ENCODE assay signal across 23 cellular contexts in genomic region chrX:88378406-88378805, GRCh38.
A peak's percentile ranks its signal among the peaks of the same experiment; 100 is the strongest.
DNase-seq lines count a peak whose midpoint lies in the region; ATAC-seq, FAIRE-seq and TF ChIP-seq lines count a peak whose summit lies in the region.
"Had no signal": no experiment of that assay in that cellular context is flagged by ENCODE, and none has a peak within 500 bp of the region (broad histone marks: within the 10 kb centered on the region; RNA-seq: fewer than 3 reads in every experiment).

No MANE protein-coding gene starts in this region.

- H3K9me3 ChIP-seq in HepG2 (ENCODE audit: low read length) (no peaks in the 10 kb centered on the region), right lobe of liver (no peaks in the 10 kb centered on the region)
- H3K9me3 ChIP-seq: BE2C had no signal

- TF ChIP-seq RAD21 in HepG2 (CRISPR knock-in tag; IDR thresholded peaks at IDR 0.05), result no peak

- H3K27me3 ChIP-seq in HepG2 (ENCODE audit: control insufficient read depth in 1 of 2, insufficient read depth in 2 of 2, low read length in 2 of 2) (no peaks in the 10 kb centered on the region), right lobe of liver (no peaks in the 10 kb centered on the region)
- H3K27me3 ChIP-seq: BE2C had no signal

- POLR2A ChIA-PET in HepG2 (lab: Yijun Ruan, JAX), result no interaction called here

- intact Hi-C loops in HepG2 (cut with micrococcal nuclease; ENCODE audit: unreplicated experiment) (no loop called here), right lobe of liver (cut with DNase I) (no loop called here)

- H3K4me3 ChIP-seq in HepG2 (replicated peaks in 1 of 3; ENCODE audit: insufficient read depth in 1 of 3, low read depth in 2 of 3, low read length in 3 of 3) (no peak overlapping the region), right lobe of liver (no peak overlapping the region)
- H3K4me3 ChIP-seq: BLaER1 treated with 17β-estradiol and CSF1 and Interleukin-3, amounts not matched to agents 10 nM and 100 nM; GM23338 had no signal

- TF ChIP-seq POLR2A in HepG2 (IDR thresholded peaks at IDR 0.05; ENCODE audit: insufficient read depth in 1 of 2, low read depth in 2 of 2, low read length in 2 of 2) (no peak), right lobe of liver (IDR thresholded peaks at IDR 0.05) (no peak)

- TF ChIP-seq CTCF in HepG2 (CRISPR knock-in tag; IDR thresholded peaks at IDR 0.05) (no peak), right lobe of liver (IDR thresholded peaks at IDR 0.05) (no peak)

- H3K27ac ChIP-seq in HepG2 (ENCODE audit: extremely low read length, insufficient read depth, low read length), result no peak overlapping the region
- H3K27ac ChIP-seq in right lobe of liver, result no peak overlapping the region
- H3K27ac ChIP-seq: 22Rv1; BLaER1 treated with 17β-estradiol and CSF1 and Interleukin-3, amounts not matched to agents 10 nM and 100 nM had no signal

- DNase-seq in HepG2 (ENCODE audit: low spot score) (no peak), right lobe of liver (no peak), left kidney (ENCODE audit: low read depth, low spot score) (peak; percentile 7), HuH-7.5 (ENCODE audit: low spot score) (no peak), NCI-H1694 treated with DMSO at 0.1 percent for 48 hours (lab: John Stamatoyannopoulos, UW) (no peak)
- DNase-seq: ACHN; AML-193; BE2C; CD4-positive, alpha-beta T cell; CD8-positive, alpha-beta memory T cell; DMS53; DMS79 treated with DMSO at 0.1 percent for 48 hours; GF-D8; H9 had no signal

- no peak overlapping the region for H3K9ac ChIP-seq in HepG2 (ENCODE audit: insufficient read depth, low read depth, low read length)
- H3K9ac ChIP-seq: BLaER1 treated with 17β-estradiol and CSF1 and Interleukin-3, amounts not matched to agents 10 nM and 100 nM had no signal

- no peak for TF ChIP-seq EP300 in HepG2 (IDR thresholded peaks at IDR 0.05; ENCODE audit: low read depth in 2 of 2, low read length in 2 of 2)
- no peak for TF ChIP-seq EP300 in HepG2 (CRISPR knock-in tag; IDR thresholded peaks at IDR 0.05; ENCODE audit: borderline replicate concordance)

- no peaks in the 10 kb centered on the region for H3K36me3 ChIP-seq in HepG2 (replicated peaks in 1 of 2; ENCODE audit: control insufficient read depth in 1 of 2, insufficient read depth in 2 of 2, low read length in 2 of 2)
- no peaks in the 10 kb centered on the region for H3K36me3 ChIP-seq in right lobe of liver
- H3K36me3 ChIP-seq: BE2C; BLaER1 treated with 17β-estradiol and CSF1 and Interleukin-3, amounts not matched to agents 10 nM and 100 nM had no signal

- FAIRE-seq in HepG2 (lab: Jason Lieb, UNC), result no peak
- FAIRE-seq in colon (lab: Jason Lieb, UNC), result peak; percentile 78
- FAIRE-seq: A204.1, GM12891, GM18507 had no signal

- no peak overlapping the region for H3K4me2 ChIP-seq in HepG2 (ENCODE audit: low read depth, low read length)
- H3K4me2 ChIP-seq: BLaER1 treated with 17β-estradiol and CSF1 and Interleukin-3, amounts not matched to agents 10 nM and 100 nM; GM23338 had no signal

- no peaks in the 10 kb centered on the region for H4K20me1 ChIP-seq in HepG2 (ENCODE audit: insufficient read depth, low read length)
- H4K20me1 ChIP-seq: BLaER1 treated with 17β-estradiol and CSF1 and Interleukin-3, amounts not matched to agents 10 nM and 100 nM had no signal

- no peaks in the 10 kb centered on the region for H3K79me2 ChIP-seq in HepG2 (ENCODE audit: insufficient read depth, low read length)

- CTCF ChIA-PET in HepG2 (lab: Yijun Ruan, JAX; ENCODE audit: low intra/inter-chr PET ratio, low total read pairs), result no interaction called here

- ATAC-seq in HepG2 (no peak), right lobe of liver (no peak), GM21423 (IDR thresholded peaks at IDR 0.05; ENCODE audit: unreplicated experiment) (no peak)
- ATAC-seq: GM23338, HCT116 had no signal

- H3K4me1 ChIP-seq in HepG2 (ENCODE audit: insufficient read depth, low read length) (no peaks in the 10 kb centered on the region), right lobe of liver (no peaks in the 10 kb centered on the region)
- H3K4me1 ChIP-seq: BE2C; BLaER1 treated with 17β-estradiol and CSF1 and Interleukin-3, amounts not matched to agents 10 nM and 100 nM had no signal

- BruUV-seq in HepG2 (replicated peaks; lab: Mats Ljungman, UMichigan), result no TSS peak

- in situ Hi-C loops in HepG2 (cut with HindIII; ENCODE audit: extremely low pct_ligation_motif_present, low pct_unique_long_range_greater_than_20kb), result no loop called here

- no peak overlapping the region for H2AFZ ChIP-seq in HepG2 (ENCODE audit: low read length)
- H2AFZ ChIP-seq: GM23338 had no signal

TF ChIP-seq in HepG2, 621 proteins besides CTCF, POLR2A, EP300 and RAD21:
- no peak for TF ChIP-seq ARID2 (CRISPR knock-in tag; IDR thresholded peaks at IDR 0.05; ENCODE audit: borderline replicate concordance)
- TF ChIP-seq MAFF (IDR thresholded peaks at IDR 0.05; ENCODE audit: low read depth, low read length), result peak; percentile 44; the same call in 1 of the 2 replicates
- no peak for TF ChIP-seq POLR2AphosphoS2 (IDR thresholded peaks at IDR 0.05; ENCODE audit: low read depth, low read length)
- peak; percentile 31 to 60; a peak in 3 of 4 replicates for TF ChIP-seq MAFK (conservative IDR thresholded peaks at IDR 0.05 in 1 of 2, IDR thresholded peaks at IDR 0.05 in 1 of 2; ENCODE audit: low read length in 2 of 2)
- TF ChIP-seq PATZ1 (CRISPR knock-in tag; IDR thresholded peaks at IDR 0.05), result no peak
